In the genomic region with DNA sequence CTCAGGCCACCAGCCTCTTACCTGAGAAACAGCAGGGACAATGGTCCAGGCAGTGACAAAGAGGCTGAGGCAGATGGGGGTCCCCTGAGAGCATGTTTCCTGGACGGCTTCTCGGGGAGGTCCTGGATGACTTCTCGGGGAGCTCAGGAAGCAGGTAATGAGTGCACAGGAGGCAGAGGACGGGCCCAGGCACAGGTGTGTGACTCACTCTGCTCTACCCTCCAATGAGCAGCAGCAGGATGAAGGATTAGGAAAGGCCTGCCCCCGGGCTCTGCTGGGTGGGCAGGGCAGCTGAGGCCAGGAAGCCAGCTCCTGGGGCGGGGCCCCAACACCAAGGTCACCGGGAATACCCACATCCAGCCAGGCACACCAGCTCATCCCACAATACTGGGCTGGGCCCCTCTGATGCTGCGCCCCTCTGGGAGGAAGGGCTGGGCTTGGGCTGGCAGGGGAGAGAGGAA, we compare ENCODE assay signal across 14 cellular contexts. TPM values are rescaled to one million over a fixed set of nuclear protein-coding genes. Genes with fewer than 3 reads are reported as not detected.
DNase-seq lines count a peak whose midpoint lies in the region; ATAC-seq and TF ChIP-seq lines count a peak whose summit lies in the region.
"Had no signal": no experiment of that assay in that cellular context is flagged by ENCODE, and none has a peak within 500 bp of the region (broad histone marks: within the 10 kb centered on the region; RNA-seq: fewer than 3 reads in every experiment).

No MANE protein-coding gene starts in this region.

- peaks cover 16% of the 10 kb centered on the region for H3K4me1 ChIP-seq in lower lobe of right lung
- H3K4me1 ChIP-seq: psoas muscle had no signal

- TF ChIP-seq CTCF in epithelial cell of esophagus (IDR thresholded peaks at IDR 0.05; ENCODE audit: insufficient read depth, low read depth, low read length, missing control alignments) (no peak), lower lobe of right lung (IDR thresholded peaks at IDR 0.05) (no peak)

- DNase-seq in Caki2 (ENCODE audit: low read depth) (peak; percentile 45), HT-29 (ENCODE audit: low spot score) (peak; percentile 35), epithelial cell of esophagus (ENCODE audit: low read depth) (peak; percentile 93), lower lobe of right lung (no peak), NCI-H2171 (lab: John Stamatoyannopoulos, UW) (no peak), NCI-H2029 treated with DMSO at 0.1 percent for 48 hours (lab: John Stamatoyannopoulos, UW) (no peak), AML-193 (lab: John Stamatoyannopoulos, UW) (no peak), dermis blood vessel endothelial cell (no peak)
- DNase-seq: C1 segment of cervical spinal cord; NCI-H1436 treated with DMSO at 0.1 percent for 48 hours; NCI-H510A treated with DMSO at 0.1 percent for 48 hours; SHP77; stimulated activated CD4-positive, alpha-beta T cell treated with anti-CD3 and anti-CD28 coated beads, Interleukin-2, amount 100 ng/mL, for 24 hours had no signal

- no peaks in the 10 kb centered on the region for H3K27me3 ChIP-seq in lower lobe of right lung (ENCODE audit: low read depth)

- H3K4me3 ChIP-seq in epithelial cell of esophagus (ENCODE audit: low read length), result peak overlapping the region; percentile 16
- H3K4me3 ChIP-seq in lower lobe of right lung, result no peak overlapping the region
- H3K4me3 ChIP-seq: psoas muscle had no signal

- peaks cover 6% of the 10 kb centered on the region for H3K36me3 ChIP-seq in lower lobe of right lung

- in situ Hi-C loops in Caki2 (cut with HindIII; ENCODE audit: low pct_unique_long_range_greater_than_20kb, low sequenced_read_pairs), result no loop called here

- ATAC-seq in lower lobe of right lung, result peak; percentile 31 to 43
- ATAC-seq: psoas muscle had no signal

- H3K27ac ChIP-seq in lower lobe of right lung, result no peak overlapping the region
- H3K27ac ChIP-seq: psoas muscle had no signal

- intact Hi-C loops in lower lobe of right lung (cut with DNase I), result no loop called here

- H3K9me3 ChIP-seq in lower lobe of right lung, result no peaks in the 10 kb centered on the region
- H3K9me3 ChIP-seq: psoas muscle had no signal

RNA-seq across cellular contexts. Expression of a gene that starts 17.2 kb away (rescaled TPM):
- total RNA-seq in Caki2 (2014; rRNA removed; shearing (Covaris generic); ENCODE audit: low replicate concordance), result 0.07 and 0.55 TPM in 2 replicates
- 0.52 and 0.56 TPM in 2 replicates for total RNA-seq in HT-29 (2014; rRNA removed; shearing (Covaris generic))
- total RNA-seq in lower lobe of right lung (52.8 TPM), dermis blood vessel endothelial cell (0.05 and 0.17 TPM in 2 replicates)

RNA-seq across cellular contexts. Expression of a gene that starts 39.1 kb away (rescaled TPM):
- total RNA-seq in Caki2 (2014; rRNA removed; shearing (Covaris generic); ENCODE audit: low replicate concordance), result 81.2 and 111 TPM in 2 replicates
- total RNA-seq in HT-29 (2014; rRNA removed; shearing (Covaris generic)), result 29.3 and 31.7 TPM in 2 replicates
- total RNA-seq in lower lobe of right lung (68.9 TPM), dermis blood vessel endothelial cell (54.1 and 68.1 TPM in 2 replicates)

RNA-seq across cellular contexts. Expression of a gene that starts 42.2 kb away (rescaled TPM):
- 100.0 and 118 TPM in 2 replicates for total RNA-seq in Caki2 (2014; rRNA removed; shearing (Covaris generic); ENCODE audit: low replicate concordance)
- 542 and 583 TPM in 2 replicates for total RNA-seq in HT-29 (2014; rRNA removed; shearing (Covaris generic))
- total RNA-seq in lower lobe of right lung, result 109 TPM
- 102 and 104 TPM in 2 replicates for total RNA-seq in dermis blood vessel endothelial cell

Comparison
In these comparisons a context has a peak if more than half of its experiments do, and no peak if none do; other contexts are left out.
1. DNase-seq: peak in Caki2 (single experiment), HT-29 (single experiment) and epithelial cell of esophagus (single experiment); none in lower lobe of right lung (single experiment), NCI-H2171 (single experiment), NCI-H2029 treated with DMSO at 0.1 percent for 48 hours (single experiment), AML-193 (0 of 2) and dermis blood vessel endothelial cell (single experiment).
2. RNA of a gene that starts 17.2 kb away (total RNA-seq): 52.8 TPM in lower lobe of right lung (single experiment); 0.52 to 0.56 TPM in HT-29, 0.05 to 0.17 TPM in dermis blood vessel endothelial cell and 0.07 to 0.55 TPM in Caki2; every median in the first group is over 10 times any median in the second.